Comparison of ENCODE assay signal across 22 cellular contexts in the genomic region with DNA sequence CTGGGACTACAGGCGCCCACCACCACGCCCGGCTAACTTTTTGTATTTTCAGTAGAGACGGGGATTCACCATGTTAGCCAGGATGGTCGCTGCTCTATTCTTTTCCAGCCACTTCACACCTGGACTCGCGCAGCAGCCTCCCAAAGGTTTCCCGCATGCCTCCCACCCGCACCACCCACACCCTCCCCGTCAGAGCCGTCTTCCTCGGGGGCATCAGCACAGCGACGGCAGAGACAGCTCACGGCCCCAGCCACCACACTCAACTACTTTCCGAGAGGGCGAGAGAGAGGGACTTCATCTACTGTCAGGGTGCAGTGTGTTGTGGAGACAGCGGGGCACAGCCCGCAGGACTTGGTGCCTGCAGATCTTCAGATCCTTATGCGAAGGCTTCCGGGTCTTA.
"Had no signal": no experiment of that assay in that cellular context is flagged by ENCODE, and none has a peak within 500 bp of the region (broad histone marks: within the 10 kb centered on the region; RNA-seq: fewer than 3 reads in every experiment).

No MANE protein-coding gene starts in this region.

- H3K9me3 ChIP-seq: adrenal gland, breast epithelium, gastrocnemius medialis, heart left ventricle, suprapubic skin, transverse colon had no signal

- DNase-seq: activated B cell treated with CpG ODN at 0.5 μM for 24 hours; activated CD4-positive, alpha-beta T cell treated with anti-CD3 and anti-CD28 coated beads for 48 hours; activated CD8-positive, alpha-beta memory T cell treated with anti-CD3 and anti-CD28 coated beads for 24 hours; activated CD8-positive, alpha-beta memory T cell treated with anti-CD3 and anti-CD28 coated beads, Interleukin-2, amount 50 U/mL, for 48 hours; activated effector memory CD4-positive, alpha-beta T cell treated with anti-CD3 and anti-CD28 coated beads, Interleukin-2, amount 50 U/mL, for 16 hours; activated naive CD4-positive, alpha-beta T cell treated with anti-CD3 and anti-CD28 coated beads, Interleukin-2, amount 50 U/mL, for 16 hours; activated T-cell treated with anti-CD3 and anti-CD28 coated beads, Interleukin-2, amount 50 U/mL, for 48 hours; adrenal gland; cerebellar nuclear complex; cortex of kidney; gastrocnemius medialis; heart left ventricle; immature natural killer cell; mesendoderm; naive thymus-derived CD8-positive, alpha-beta T cell; nucleus accumbens; posterior cingulate gyrus; stimulated activated CD8-positive, alpha-beta memory T cell treated with anti-CD3 and anti-CD28 coated beads, Interleukin-4, amount 100 ng/mL, for 48 hours; transverse colon had no signal

- H3K36me3 ChIP-seq: adrenal gland, breast epithelium, gastrocnemius medialis, suprapubic skin, transverse colon had no signal

- H3K27ac ChIP-seq: breast epithelium, suprapubic skin, transverse colon had no signal

- H3K4me3 ChIP-seq: adrenal gland, breast epithelium, gastrocnemius medialis, heart left ventricle, suprapubic skin, transverse colon had no signal

- H3K27me3 ChIP-seq: adrenal gland, breast epithelium, gastrocnemius medialis, heart left ventricle, suprapubic skin, transverse colon had no signal

- ATAC-seq: esophagus mucosa; gastrocnemius medialis; heart left ventricle; naive thymus-derived CD8-positive, alpha-beta T cell had no signal
